32 cellular contexts compared by ENCODE assay signal in the genomic region with DNA sequence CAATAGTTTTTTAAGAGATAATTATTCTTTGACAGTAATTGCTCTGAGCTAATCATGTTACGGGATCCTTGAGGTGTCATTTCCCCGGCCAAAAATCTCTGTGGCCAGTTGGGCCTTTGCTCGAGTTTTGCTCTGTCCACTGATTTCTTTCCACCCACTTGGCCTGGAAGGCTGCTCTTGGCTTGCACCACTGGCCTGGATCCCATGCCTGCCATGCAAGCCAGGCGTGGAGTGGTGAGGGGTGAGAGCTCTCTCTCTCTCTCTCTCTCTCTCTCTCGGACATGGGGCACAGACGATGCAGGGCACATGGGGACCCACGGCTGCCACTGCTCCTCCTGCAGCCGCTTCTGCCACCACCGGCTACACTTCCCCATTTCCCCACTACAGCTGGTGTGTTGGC.
"Had no signal": no experiment of that assay in that cellular context is flagged by ENCODE, and none has a peak within 500 bp of the region (broad histone marks: within the 10 kb centered on the region; RNA-seq: fewer than 3 reads in every experiment).

No MANE protein-coding gene starts in this region.

- H3K27ac ChIP-seq: WERI-Rb-1 had no signal

- ATAC-seq: activated CD8-positive, alpha-beta memory T cell treated with anti-CD3 and anti-CD28 coated beads, Interleukin-2, amount 10 ng/mL, durations not matched to agents 7 days and 5 days; activated naive CD8-positive, alpha-beta T cell treated with anti-CD3 and anti-CD28 coated beads, Interleukin-2, amount 50 U/mL, for 24 hours; Panc1 had no signal

- DNase-seq: activated CD4-positive, alpha-beta memory T cell treated with anti-CD3 and anti-CD28 coated beads, Interleukin-2, amount 10 ng/mL, durations not matched to agents 7 days and 5 days; activated CD4-positive, alpha-beta T cell treated with anti-CD3 and anti-CD28 coated beads for 1 hour; activated CD4-positive, alpha-beta T cell treated with anti-CD3 and anti-CD28 coated beads for 48 hours; activated CD4-positive, CD25-positive, alpha-beta regulatory T cell; activated CD8-positive, alpha-beta memory T cell treated with anti-CD3 and anti-CD28 coated beads for 24 hours; activated CD8-positive, alpha-beta memory T cell treated with anti-CD3 and anti-CD28 coated beads, Interleukin-2, amount 10 ng/mL, durations not matched to agents 7 days and 5 days; activated CD8-positive, alpha-beta memory T cell treated with anti-CD3 and anti-CD28 coated beads, Interleukin-2, amount 50 U/mL, for 48 hours; activated effector memory CD4-positive, alpha-beta T cell treated with Interleukin-2 at 50 U/mL for 16 hours; activated naive CD4-positive, alpha-beta T cell treated with anti-CD3 and anti-CD28 coated beads, Interleukin-2, amount 10 ng/mL, durations not matched to agents 7 days and 5 days; activated naive CD8-positive, alpha-beta T cell treated with anti-CD3 and anti-CD28 coated beads, Interleukin-2, amount 50 U/mL, for 24 hours; activated T-cell treated with anti-CD3 and anti-CD28 coated beads, Interleukin-2, amount 50 U/mL, for 48 hours; central memory CD4-positive, alpha-beta T cell; Kasumi-1; KG1; MG63; NCI-H1048; NCI-H1105 treated with DMSO at 0.1 percent for 48 hours; NCI-H1436 treated with DMSO at 0.1 percent for 48 hours; NCI-H187; NCI-H2081; NCI-H226; NCI-H446 treated with DMSO at 0.1 percent for 48 hours; NCI-H524; NCI-H69; Right ventricle myocardium superior; SW 1271; T-helper 1 cell; T-helper 2 cell; T-helper 9 cell; WERI-Rb-1 had no signal

- H3K27me3 ChIP-seq: MG63 had no signal

- H3K4me3 ChIP-seq: MG63 had no signal

- H3K9me3 ChIP-seq: MG63 had no signal

- H3K36me3 ChIP-seq: MG63, WERI-Rb-1 had no signal

- FAIRE-seq: bronchial epithelial cell had no signal
